In genomic region chr2:211611061-211611518, GRCh38 we compare ENCODE assay signal across 7 cellular contexts.
A peak's percentile ranks its signal among the peaks of the same experiment; 100 is the strongest.
DNase-seq lines count a peak whose midpoint lies in the region; ATAC-seq, FAIRE-seq and TF ChIP-seq lines count a peak whose summit lies in the region.

No MANE protein-coding gene starts in this region.

- H3K4me2 ChIP-seq in PC-9 = peak overlapping the region; percentile 82

- no peaks in the 10 kb centered on the region for H3K36me3 ChIP-seq in PC-9 (ENCODE audit: low read depth)

- H3K4me1 ChIP-seq in PC-9 (replicated peaks; ENCODE audit: insufficient read depth) = peaks cover 4% of the 10 kb centered on the region; the same call in 1 of the 2 replicates

- peak overlapping the region; percentile 90 for H2AFZ ChIP-seq in PC-9

- no peaks in the 10 kb centered on the region for H3K9me3 ChIP-seq in PC-9 (ENCODE audit: insufficient read depth, low read depth)

- peak; percentile 42 for ATAC-seq in HG02885 (IDR thresholded peaks at IDR 0.05; ENCODE audit: poor library complexity, unreplicated experiment)

- no peak overlapping the region for H3K27ac ChIP-seq in PC-9

- no peak for FAIRE-seq in HTR-8/SVneo (lab: Jason Lieb, UNC)

- no peaks in the 10 kb centered on the region for H3K27me3 ChIP-seq in PC-9 (ENCODE audit: insufficient read depth, low read depth)

- TF ChIP-seq CTCF in PC-9 (conservative IDR thresholded peaks at IDR 0.05) = no peak

- H4K20me1 ChIP-seq in PC-9 (ENCODE audit: insufficient read depth) = no peaks in the 10 kb centered on the region

- CTCF ChIA-PET in PC-9 (lab: Charles Lee) = no interaction called here

- peak; percentile 58 for DNase-seq in ELF-1 (ENCODE audit: low read depth, low spot score)
- DNase-seq in PC-9 = peak; percentile 10 to 38
- peak; percentile 3 for DNase-seq in kidney tubule cell (ENCODE audit: low spot score)
- DNase-seq in SW 1271 (lab: John Stamatoyannopoulos, UW) = no peak
- no peak for DNase-seq in GM19238 (ENCODE audit: insufficient read length, low spot score)
- no peak for DNase-seq in HTR-8/SVneo (ENCODE audit: insufficient read length, low spot score)

- no peaks in the 10 kb centered on the region for H3F3A ChIP-seq in PC-9 (ENCODE audit: insufficient read depth, low read depth)

- no peaks in the 10 kb centered on the region for H3K79me2 ChIP-seq in PC-9 (ENCODE audit: low read depth)

- no peaks in the 10 kb centered on the region for H3K9me2 ChIP-seq in PC-9 (ENCODE audit: insufficient read depth)

- peak overlapping the region; percentile 64 for H3K4me3 ChIP-seq in PC-9

- POLR2A ChIA-PET in PC-9 (lab: Charles Lee; ENCODE audit: unreplicated experiment) = no interaction called here

- intact Hi-C loops in PC-9 (cut with micrococcal nuclease; ENCODE audit: unreplicated experiment) = no loop called here

- no TSS peak for BruUV-seq in PC-9 (replicated peaks; lab: Mats Ljungman, UMichigan)

Comparison
In these comparisons a context has a peak if more than half of its experiments do, and no peak if none do; other contexts are left out.
1. DNase-seq: peak in ELF-1 (single experiment), PC-9 (2 of 2) and kidney tubule cell (single experiment); none in SW 1271 (0 of 2), GM19238 (single experiment) and HTR-8/SVneo (single experiment).